Comparison of ENCODE assay signal across 8 cellular contexts in genomic region chr10:80356563-80356999, GRCh38. TPM values are rescaled to one million over a fixed set of nuclear protein-coding genes. Genes with fewer than 3 reads are reported as not detected.
DNase-seq lines count a peak whose midpoint lies in the region; TF ChIP-seq lines count a peak whose summit lies in the region.

TSS of gene DYDC1 (minus strand) at chr10:80356755. CDS start at chr10:80352601, 4,154 bp downstream.
A gene with protein sequence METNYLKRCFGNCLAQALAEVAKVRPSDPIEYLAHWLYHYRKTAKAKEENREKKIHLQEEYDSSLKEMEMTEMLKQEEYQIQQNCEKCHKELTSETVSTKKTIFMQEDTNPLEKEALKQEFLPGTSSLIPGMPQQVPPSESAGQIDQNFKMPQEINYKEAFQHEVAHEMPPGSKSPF (plus strand): TSS chr10:80356781. CDS start chr10:80362444, 5,663 bp downstream.

- peak within 1 kb of the TSS; percentile 66 for H3K4me2 ChIP-seq in MM.1S (ENCODE audit: low read depth, low read length)

- no peak for TF ChIP-seq POLR2A in erythroblast (IDR thresholded peaks at IDR 0.05; ENCODE audit: low read length)

- no peaks in the 10 kb centered on the region for H4K20me1 ChIP-seq in MM.1S (ENCODE audit: insufficient read depth, low read length)

- no peaks in the 10 kb centered on the region for H3K9me2 ChIP-seq in MM.1S (replicated peaks; ENCODE audit: insufficient read depth, low read length)

- no peaks in the 10 kb centered on the region for H3K79me2 ChIP-seq in MM.1S (ENCODE audit: low read length)

- H3K27ac Mint-ChIP-seq in nephron (peak within 1 kb of the TSS in 2 of 3 experiments; percentile 77 to 84), type B pancreatic cell (no peak within 1 kb of the TSS)

- no peaks in the 10 kb centered on the region for H3K36me3 ChIP-seq in MM.1S (replicated peaks; ENCODE audit: insufficient read depth, low read length)

- H3F3A ChIP-seq in MM.1S (ENCODE audit: insufficient read depth, low read length): no peaks in the 10 kb centered on the region

- H3K4me1 Mint-ChIP-seq in nephron: no peaks in the 10 kb centered on the region
- no peaks in the 10 kb centered on the region for H3K4me1 Mint-ChIP-seq in type B pancreatic cell (ENCODE audit: unreplicated experiment)

- H3K9me3 Mint-ChIP-seq in nephron (no peaks in the 10 kb centered on the region), type B pancreatic cell (peaks cover 6% of the 10 kb centered on the region)

- no peaks in the 10 kb centered on the region for H3K27me3 ChIP-seq in MM.1S (replicated peaks; ENCODE audit: insufficient read depth, low read length)

- H3K27me3 Mint-ChIP-seq in nephron (ENCODE audit: low read depth) (peaks cover 32% of the 10 kb centered on the region), type B pancreatic cell (peaks cover 29% of the 10 kb centered on the region)

- H3K36me3 Mint-ChIP-seq in nephron (ENCODE audit: low read depth) (no peaks in the 10 kb centered on the region), type B pancreatic cell (no peaks in the 10 kb centered on the region)

- H3K27ac ChIP-seq in MM.1S (ENCODE audit: low read length): no peak within 1 kb of the TSS

- DNase-seq in stimulated activated naive CD4-positive, alpha-beta T cell (lab: John Stamatoyannopoulos, UW): peak; percentile 11 to 57 (median 22)
- DNase-seq in stimulated activated naive CD4-positive, alpha-beta T cell treated with Interleukin-2 at 50 U/mL for 16 hours (lab: John Stamatoyannopoulos, UW): no peak
- peak; percentile 67 for DNase-seq in MM.1S
- peak; percentile 50 to 58 for DNase-seq in activated CD4-positive, alpha-beta T cell treated with anti-CD3 and anti-CD28 coated beads, Interleukin-2, amount 50 U/mL, for 48 hours
- peak; percentile 7 to 26 for DNase-seq in erythroblast (lab: John Stamatoyannopoulos, UW)
- DNase-seq in type B pancreatic cell (ENCODE audit: extremely low spot score, unreplicated experiment): peak; percentile 78
- no peak for DNase-seq in OCI-M2 (lab: John Stamatoyannopoulos, UW; ENCODE audit: unreplicated experiment)

- H3K9me3 ChIP-seq in MM.1S (replicated peaks; ENCODE audit: insufficient read depth, low read length): no peaks in the 10 kb centered on the region

- H3K9ac ChIP-seq in MM.1S (ENCODE audit: low read length): no peak within 1 kb of the TSS

- no peaks in the 10 kb centered on the region for H3K4me1 ChIP-seq in MM.1S (ENCODE audit: low read length)

- peak within 1 kb of the TSS; percentile 53 for H2AFZ ChIP-seq in MM.1S (ENCODE audit: low read length)

- H3K4me3 Mint-ChIP-seq in nephron (peak within 1 kb of the TSS; percentile 74 to 94 (median 93)), type B pancreatic cell (peak within 1 kb of the TSS; percentile 90)

- peak within 1 kb of the TSS; percentile 41; the same call in 1 of the 2 replicates for H3K4me3 ChIP-seq in MM.1S (ENCODE audit: low read length)

- no peak for TF ChIP-seq CTCF in MM.1S (IDR thresholded peaks at IDR 0.05; ENCODE audit: low read length)
- TF ChIP-seq CTCF in nephron (IDR thresholded peaks at IDR 0.05; ENCODE audit: unreplicated experiment in 3 of 3): no peak
- TF ChIP-seq CTCF in type B pancreatic cell (conservative IDR thresholded peaks at IDR 0.05): no peak

RNA-seq across cellular contexts. Expression of gene DYDC1, which starts in this region (rescaled TPM):
- total RNA-seq in type B pancreatic cell (ENCODE audit: low replicate concordance): 0.46 TPM in 1 of 2 replicates, not detected in the other

RNA-seq across cellular contexts. Expression of the second gene that starts in this region (rescaled TPM):
- total RNA-seq in type B pancreatic cell (ENCODE audit: low replicate concordance): 1.1 TPM in 1 of 2 replicates, not detected in the other

Comparison
In these comparisons a context has a peak if more than half of its experiments do, and no peak if none do; other contexts are left out.
1. DNase-seq: peak in stimulated activated naive CD4-positive, alpha-beta T cell (6 of 6), MM.1S (single experiment), activated CD4-positive, alpha-beta T cell treated with anti-CD3 and anti-CD28 coated beads, Interleukin-2, amount 50 U/mL, for 48 hours (2 of 2), erythroblast (2 of 2) and type B pancreatic cell (single experiment); none in stimulated activated naive CD4-positive, alpha-beta T cell treated with Interleukin-2 at 50 U/mL for 16 hours (single experiment) and OCI-M2 (single experiment).